8 cellular contexts compared by ENCODE assay signal in the genomic region with DNA sequence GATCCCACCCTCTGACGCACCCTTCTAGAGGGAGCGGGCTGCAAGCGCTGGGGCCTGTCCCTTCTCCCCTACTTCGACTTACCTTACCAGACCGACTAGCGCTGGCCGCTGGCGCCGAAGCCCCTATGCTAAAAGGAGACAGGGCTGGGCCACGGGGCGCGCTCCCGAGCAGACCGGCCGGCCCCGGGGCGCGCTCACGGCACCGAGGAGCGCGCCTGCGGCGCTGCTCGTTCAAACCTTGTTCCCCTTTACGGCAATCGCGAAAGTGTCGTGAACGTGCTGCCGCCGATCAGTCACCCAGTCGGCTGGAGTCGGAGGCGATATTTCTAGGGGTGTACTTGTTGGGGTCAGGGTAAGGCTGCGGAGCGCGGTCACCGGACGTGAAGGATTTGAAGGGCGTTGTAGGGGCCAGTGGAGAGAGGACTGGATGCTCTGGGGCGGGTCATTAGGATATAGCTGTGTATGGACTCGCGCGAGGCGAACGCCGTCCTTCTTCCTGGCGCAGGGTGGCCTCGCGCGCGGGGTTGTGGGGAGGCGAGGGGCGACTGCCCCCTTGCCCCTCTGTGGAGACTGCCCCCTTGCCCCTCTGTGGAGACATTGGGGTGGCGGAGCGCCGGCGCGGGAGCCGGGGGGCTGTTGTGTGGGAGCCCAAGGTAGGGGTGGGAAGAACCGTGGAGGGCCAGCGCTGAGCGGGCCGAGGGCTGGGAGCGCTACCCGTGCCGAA. TPM values are rescaled to one million over a fixed set of nuclear protein-coding genes. Genes with fewer than 3 reads are reported as not detected.
A peak's percentile ranks its signal among the peaks of the same experiment; 100 is the strongest.
DNase-seq lines count a peak whose midpoint lies in the region; ATAC-seq, FAIRE-seq and TF ChIP-seq lines count a peak whose summit lies in the region.

CEPT1 (plus strand) TSS at position 268 of the 724 bp plus-strand sequence. CDS start 7,492 bp downstream, outside the sequence.
DRAM2 (minus strand) TSS at position 138 of the 724 bp plus-strand sequence. CDS start 8,539 bp downstream, outside the sequence.

- peak; percentile 96 for FAIRE-seq in GM19239 (lab: Jason Lieb, UNC)

- intact Hi-C loops in colonic mucosa (cut with DNase I) = loop anchor here (10.0 kb wide), 1 partner anchor 85 kb away; the partner anchor contains the start of gene CHI3L2

- peak within 1 kb of the TSS; percentile 98 for H3K4me3 ChIP-seq in BE2C (ENCODE audit: low read depth, low read length)
- H3K4me3 ChIP-seq in colonic mucosa = peak within 1 kb of the TSS; percentile 81

- peak within 1 kb of the TSS; percentile 88 to 94 for H3K9ac ChIP-seq in colonic mucosa (ENCODE audit: low read depth in 2 of 2, low read length in 2 of 2)

- H3K27me3 ChIP-seq in BE2C (no peaks in the 10 kb centered on the region), colonic mucosa (no peaks in the 10 kb centered on the region), layer of hippocampus (ENCODE audit: control insufficient read depth, insufficient read depth, low read length) (no peaks in the 10 kb centered on the region)

- no peaks in the 10 kb centered on the region for H3K9me3 ChIP-seq in BE2C
- H3K9me3 ChIP-seq in colonic mucosa = no peaks in the 10 kb centered on the region

- no peaks in the 10 kb centered on the region for H3K4me1 ChIP-seq in BE2C
- H3K4me1 ChIP-seq in colonic mucosa = no peaks in the 10 kb centered on the region

- H3K36me3 ChIP-seq in BE2C (no peaks in the 10 kb centered on the region; the same call in none of the 2 replicates), colonic mucosa (no peaks in the 10 kb centered on the region)

- DNase-seq in BE2C = peak; percentile 97
- DNase-seq in GM19239 (ENCODE audit: insufficient read length, low spot score) = peak; percentile 59
- peak; percentile 84 to 92 for DNase-seq in NCI-H524 (lab: John Stamatoyannopoulos, UW)
- DNase-seq in activated CD4-positive, alpha-beta T cell treated with anti-CD3 and anti-CD28 coated beads for 48 hours = peak; percentile 96
- DNase-seq in colonic mucosa = peak; percentile 98
- DNase-seq in stimulated activated CD4-positive, alpha-beta T cell treated with anti-CD3 and anti-CD28 coated beads, Interleukin-1b, Interleukin-23, amount 100 ng/mL, for 24 hours (ENCODE audit: low read depth in 4 of 4, low spot score in 1 of 4) = peak; percentile 66 to 95 (median 84)

- peak; percentile 50 for ATAC-seq in HG03457 (IDR thresholded peaks at IDR 0.05; ENCODE audit: unreplicated experiment)

- H3K27ac ChIP-seq in colonic mucosa (peak within 1 kb of the TSS; percentile 90), layer of hippocampus (ENCODE audit: low read depth, low read length) (peak within 1 kb of the TSS; percentile 89)

- TF ChIP-seq CTCF in BE2C (IDR thresholded peaks at IDR 0.05; ENCODE audit: low read depth, low read length) (no peak), colonic mucosa (IDR thresholded peaks at IDR 0.05) (no peak)

RNA-seq across cellular contexts. Expression of gene CEPT1, which starts in this region (rescaled TPM):
- polyA plus RNA-seq in BE2C (2012; ENCODE audit: insufficient read depth, insufficient read length, low read depth) = 34.3 TPM
- total RNA-seq in colonic mucosa = 10 to 100 TPM; 35.7 to 38.7 TPM

RNA-seq across cellular contexts. Expression of gene DRAM2, which starts in this region (rescaled TPM):
- polyA plus RNA-seq in BE2C (2012; ENCODE audit: insufficient read depth, insufficient read length, low read depth) = 63.8 TPM
- total RNA-seq in colonic mucosa = 10 to 100 TPM; 35.8 to 88.8 TPM

Comparison
In these comparisons a context has a peak if more than half of its experiments do, and no peak if none do; other contexts are left out.
1. Peak in every context shown above with its lines: DNase-seq, ATAC-seq, H3K4me3 ChIP-seq and H3K27ac ChIP-seq.